ENCODE assay signal across 9 cellular contexts in the genomic region with DNA sequence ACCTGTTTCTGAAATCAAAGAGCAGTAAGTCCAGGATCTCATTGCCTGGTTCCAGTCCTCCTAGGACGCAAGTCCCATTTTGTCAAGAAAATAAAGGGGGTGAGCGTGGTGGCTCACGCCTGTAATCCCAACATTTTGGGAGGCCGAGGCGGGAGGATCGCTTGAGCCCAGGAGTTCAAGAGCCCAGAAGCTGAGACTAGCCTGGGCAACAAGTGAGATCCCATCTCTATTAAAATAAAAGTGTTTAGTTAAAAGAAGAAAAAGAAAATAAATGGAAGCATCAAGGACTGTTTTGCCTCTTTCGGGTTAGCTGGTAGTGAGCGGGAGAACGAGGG. TPM values are rescaled to one million over a fixed set of nuclear protein-coding genes. Genes with fewer than 3 reads are reported as not detected.
DNase-seq lines count a peak whose midpoint lies in the region; ATAC-seq and TF ChIP-seq lines count a peak whose summit lies in the region.
"Had no signal": no experiment of that assay in that cellular context is flagged by ENCODE, and none has a peak within 500 bp of the region (broad histone marks: within the 10 kb centered on the region; RNA-seq: fewer than 3 reads in every experiment).

No MANE protein-coding gene starts in this region.

- CTCF ChIA-PET in PC-3 (lab: Charles Lee): no interaction called here

- H4K20me1 ChIP-seq in DND-41 (ENCODE audit: insufficient read depth, low read length) (no peaks in the 10 kb centered on the region), PC-3 (ENCODE audit: low read length) (no peaks in the 10 kb centered on the region)

- peaks cover 11% of the 10 kb centered on the region for H3K36me3 Mint-ChIP-seq in endothelial cell (ENCODE audit: low read depth, unreplicated experiment)

- DNase-seq in DND-41 (no peak), PC-3 (no peak), endothelial cell (ENCODE audit: low spot score) (no peak), pons (ENCODE audit: low spot score) (peak; percentile 8), 8988T (no peak), NCI-H2081 treated with DMSO at 0.1 percent for 48 hours (lab: John Stamatoyannopoulos, UW) (no peak)
- DNase-seq in activated CD4-positive, alpha-beta T cell treated with anti-CD3 and anti-CD28 coated beads for 1 hour: no peak

- H3K27me3 Mint-ChIP-seq in endothelial cell (ENCODE audit: unreplicated experiment): peaks cover 5% of the 10 kb centered on the region

- H3K4me1 ChIP-seq in DND-41 (ENCODE audit: insufficient read depth, low read length) (peaks cover 22% of the 10 kb centered on the region), PC-3 (ENCODE audit: insufficient read depth, low read length) (peaks cover 4% of the 10 kb centered on the region; the same call in 1 of the 2 replicates)

- H3F3A ChIP-seq in PC-3 (ENCODE audit: low read length, unreplicated experiment): no peaks in the 10 kb centered on the region

- peaks cover 25% of the 10 kb centered on the region for H3K36me3 ChIP-seq in DND-41 (ENCODE audit: insufficient read depth, low read length)
- no peaks in the 10 kb centered on the region for H3K36me3 ChIP-seq in PC-3 (ENCODE audit: low read depth, low read length)

- H3K27ac ChIP-seq in DND-41 (ENCODE audit: low read length) (peak overlapping the region; percentile 96; the same call in 1 of the 2 replicates), PC-3 (ENCODE audit: low read length) (no peak overlapping the region)

- no peak overlapping the region for H3K27ac Mint-ChIP-seq in endothelial cell (ENCODE audit: unreplicated experiment)

- POLR2A ChIA-PET in PC-3 (lab: Charles Lee; ENCODE audit: unreplicated experiment): no interaction called here

- no peak for ATAC-seq in DND-41 (ENCODE audit: insufficient read depth, low read depth)
- no peak for ATAC-seq in PC-3
- no peak for ATAC-seq in GM21619 (IDR thresholded peaks at IDR 0.05; ENCODE audit: unreplicated experiment)

- H3K4me3 Mint-ChIP-seq in endothelial cell (ENCODE audit: unreplicated experiment): peak overlapping the region; percentile 90

- H3K4me2 ChIP-seq in DND-41 (ENCODE audit: insufficient read depth, low read length) (peak overlapping the region; percentile 83), PC-3 (ENCODE audit: low read length) (peak overlapping the region; percentile 97)

- H3K9me3 Mint-ChIP-seq in endothelial cell (ENCODE audit: unreplicated experiment): no peaks in the 10 kb centered on the region

- peaks cover 7% of the 10 kb centered on the region for H3K9me3 ChIP-seq in DND-41 (ENCODE audit: insufficient read depth, low read length, severe bottlenecking)
- no peaks in the 10 kb centered on the region for H3K9me3 ChIP-seq in PC-3 (ENCODE audit: low read length)

- peaks cover 15% of the 10 kb centered on the region for H3K79me2 ChIP-seq in DND-41 (ENCODE audit: insufficient read depth, low read length)
- peaks cover 10% of the 10 kb centered on the region; the same call in 1 of the 2 replicates for H3K79me2 ChIP-seq in PC-3 (ENCODE audit: low read length)

- H3K4me1 Mint-ChIP-seq in endothelial cell (ENCODE audit: unreplicated experiment): peaks cover 8% of the 10 kb centered on the region

- no TSS peak for BruUV-seq in PC-3 (replicated peaks; lab: Mats Ljungman, UMichigan)

- TF ChIP-seq CTCF in DND-41 (IDR thresholded peaks at IDR 0.05; ENCODE audit: borderline replicate concordance, extremely low read depth, low read length, poor library complexity, severe bottlenecking): no peak
- no peak for TF ChIP-seq CTCF in PC-3 (conservative IDR thresholded peaks at IDR 0.05; ENCODE audit: low read depth, low read length)
- TF ChIP-seq CTCF in endothelial cell (IDR thresholded peaks at IDR 0.05; ENCODE audit: unreplicated experiment): no peak

- H3K4me3 ChIP-seq in DND-41 (ENCODE audit: low read depth in 1 of 2, low read length in 2 of 2) (peak overlapping the region; percentile 81 to 93; a peak in 3 of 4 replicates), PC-3 (ENCODE audit: low read length) (peak overlapping the region; percentile 92)

- no peaks in the 10 kb centered on the region for H3K9me2 ChIP-seq in PC-3 (replicated peaks; ENCODE audit: low read length)

- peak overlapping the region; percentile 97 for H3K9ac ChIP-seq in DND-41 (ENCODE audit: low read depth, low read length)
- H3K9ac ChIP-seq in PC-3 (ENCODE audit: low read length): no peak overlapping the region; the same call in 1 of the 2 replicates

- H3K27me3 ChIP-seq in DND-41 (ENCODE audit: insufficient read depth, low read length, poor library complexity) (no peaks in the 10 kb centered on the region), PC-3 (ENCODE audit: low read length) (no peaks in the 10 kb centered on the region)

- H2AFZ ChIP-seq in DND-41 (ENCODE audit: low read depth, low read length): peak overlapping the region; percentile 99
- H2AFZ ChIP-seq in PC-3 (ENCODE audit: low read length): peak overlapping the region; percentile 95

- intact Hi-C loops in PC-3 (cut with micrococcal nuclease): no loop called here

RNA-seq across cellular contexts. Expression of a gene that starts 0.3 kb away (rescaled TPM):
- total RNA-seq in PC-3 (2014; rRNA removed) (25.9 and 26.4 TPM in 2 replicates), endothelial cell (ENCODE audit: unreplicated experiment) (30.2 TPM)

RNA-seq across cellular contexts. Expression of a gene that starts 16.6 kb away (rescaled TPM):
- total RNA-seq in PC-3 (2014; rRNA removed) (81.6 and 126 TPM in 2 replicates), endothelial cell (ENCODE audit: unreplicated experiment) (116 TPM)

RNA-seq across cellular contexts. Expression of a gene that starts 26.2 kb away (rescaled TPM):
- not detected in 2 replicates for total RNA-seq in PC-3 (2014; rRNA removed)
- not detected for total RNA-seq in endothelial cell (ENCODE audit: unreplicated experiment)
- total RNA-seq: glomerular endothelial cell had no signal

RNA-seq across cellular contexts. Expression of a gene that starts 29.4 kb away (rescaled TPM):
- total RNA-seq in PC-3 (2014; rRNA removed) (0.36 TPM in 1 of 2 replicates, not detected in the other), endothelial cell (ENCODE audit: unreplicated experiment) (1,894 TPM)

RNA-seq across cellular contexts. Expression of a gene that starts 35.9 kb away (rescaled TPM):
- total RNA-seq in PC-3 (2014; rRNA removed) (405 and 563 TPM in 2 replicates), endothelial cell (ENCODE audit: unreplicated experiment) (428 TPM)
